ENCODE assay signal across 6 cellular contexts in genomic region chr19:58484349-58484748, GRCh38. TPM values are rescaled to one million over a fixed set of nuclear protein-coding genes. Genes with fewer than 3 reads are reported as not detected.
DNase-seq lines count a peak whose midpoint lies in the region; ATAC-seq and TF ChIP-seq lines count a peak whose summit lies in the region.
"Not testable (repeated sequence)": the region's sequence is repeated elsewhere in the genome, so short reads cannot be mapped to it uniquely, and the experiment has no call there.

No MANE protein-coding gene starts in this region.

- BruUV-seq in HCT116 (replicated peaks; lab: Mats Ljungman, UMichigan) = not testable (repeated sequence)

- H3K4me2 ChIP-seq in HCT116 (ENCODE audit: low read length) = not testable (repeated sequence)

- TF ChIP-seq RAD21 in HCT116 (IDR thresholded peaks at IDR 0.05; ENCODE audit: low read depth) = not testable (repeated sequence)

- not testable (repeated sequence) for H3K9me2 ChIP-seq in HCT116 (ENCODE audit: insufficient read depth)

- H3K27ac Mint-ChIP-seq in glutamatergic neuron (ENCODE audit: unreplicated experiment) = not testable (repeated sequence)

- intact Hi-C loops in HCT116 (cut with micrococcal nuclease) = not testable (repeated sequence)

- POLR2A ChIA-PET in HCT116 (lab: Charles Lee) = not testable (repeated sequence)

- H3K27me3 ChIP-seq in HCT116 (ENCODE audit: insufficient read depth, low read length); brain microvascular endothelial cell (replicated peaks); thoracic aorta (replicated peaks; ENCODE audit: insufficient read depth): not testable (repeated sequence)

- not testable (repeated sequence) for H3K36me3 ChIP-seq in HCT116 (ENCODE audit: control insufficient read depth in 1 of 2, insufficient read depth in 2 of 2, low read length in 2 of 2); brain microvascular endothelial cell (replicated peaks)
- H3K36me3 ChIP-seq in thoracic aorta = peaks cover 17% of the 10 kb centered on the region

- not testable (repeated sequence) for H3K79me2 ChIP-seq in HCT116 (ENCODE audit: insufficient read depth, low read length)

- CTCF ChIA-PET in HCT116 (lab: Charles Lee) = not testable (repeated sequence)

- H3K4me3 ChIP-seq in HCT116 (replicated peaks in 1 of 2; ENCODE audit: low read depth in 1 of 2, low read length in 2 of 2); brain microvascular endothelial cell (ENCODE audit: low read depth, low read length); thoracic aorta: not testable (repeated sequence)

- not testable (repeated sequence) for H3K4me1 Mint-ChIP-seq in glutamatergic neuron (ENCODE audit: low read depth, unreplicated experiment)

- H3K27ac ChIP-seq in HCT116 (ENCODE audit: low read depth, low read length); brain microvascular endothelial cell: not testable (repeated sequence)
- peak overlapping the region; percentile 66 to 76 for H3K27ac ChIP-seq in thoracic aorta

- peak; percentile 17 for DNase-seq in ELR (ENCODE audit: low read depth)
- DNase-seq in HCT116 (ENCODE audit: low read depth, low spot score); brain microvascular endothelial cell; glutamatergic neuron; thoracic aorta (ENCODE audit: low spot score): not testable (repeated sequence)
- DNase-seq in OCI-M1 (lab: John Stamatoyannopoulos, UW) = peak; percentile 30

- H4K20me1 ChIP-seq in HCT116 (ENCODE audit: insufficient read depth) = not testable (repeated sequence)

- H3K36me3 Mint-ChIP-seq in glutamatergic neuron (ENCODE audit: unreplicated experiment) = not testable (repeated sequence)

- H3K9me3 ChIP-seq in HCT116 (ENCODE audit: control insufficient read depth in 1 of 2, insufficient read depth in 1 of 2, low read depth in 1 of 2, low read length in 2 of 2); thoracic aorta: not testable (repeated sequence)

- H3K9me3 Mint-ChIP-seq in glutamatergic neuron (ENCODE audit: unreplicated experiment) = not testable (repeated sequence)

- in situ Hi-C loops in brain microvascular endothelial cell (cut with HindIII; ENCODE audit: low pct_ligation_motif_present, low sequenced_read_pairs) = not testable (repeated sequence)

- H3K9ac ChIP-seq in HCT116 (ENCODE audit: low read length) = not testable (repeated sequence)

- not testable (repeated sequence) for H3K4me3 Mint-ChIP-seq in glutamatergic neuron (ENCODE audit: unreplicated experiment)

- TF ChIP-seq POLR2A in HCT116 (IDR thresholded peaks at IDR 0.05; ENCODE audit: borderline replicate concordance, extremely low read depth, insufficient read depth, insufficient read length) = not testable (repeated sequence)

- H3K27me3 Mint-ChIP-seq in glutamatergic neuron (ENCODE audit: unreplicated experiment) = not testable (repeated sequence)

- ATAC-seq in HCT116 = peak; percentile 51
- ATAC-seq in thoracic aorta (ENCODE audit: insufficient number of reproducible peaks, low FRiP score, low read depth) = not testable (repeated sequence)

- RAD21 ChIA-PET in HCT116 (lab: Charles Lee; ENCODE audit: low non-redundant PET in 1 of 2, low total read pairs in 2 of 2, uncharacterized antibody in 2 of 2, unreplicated experiment in 2 of 2) = not testable (repeated sequence)

- not testable (repeated sequence) for H3K4me1 ChIP-seq in HCT116 (ENCODE audit: control insufficient read depth in 1 of 2, insufficient read depth in 2 of 2, low read length in 2 of 2)
- peaks cover 3 to 15% of the 10 kb centered on the region in 2 donors for H3K4me1 ChIP-seq in thoracic aorta (ENCODE audit: control insufficient read depth in 1 of 2, low read depth in 2 of 2)

- not testable (repeated sequence) for H2AFZ ChIP-seq in HCT116 (ENCODE audit: low read depth, low read length, poor library complexity, severe bottlenecking)

- 0 out of 6 replicates have a peak, but pooled peaks of 1 of the 3 experiments have one; percentile 12 for TF ChIP-seq CTCF in HCT116 (IDR thresholded peaks at IDR 0.05 in 2 of 3, conservative IDR thresholded peaks at IDR 0.05 in 1 of 3; ENCODE audit: borderline replicate concordance in 1 of 3, insufficient read depth in 1 of 3, low read depth in 2 of 3, low read length in 2 of 3)
- TF ChIP-seq CTCF in brain microvascular endothelial cell (IDR thresholded peaks at IDR 0.05; ENCODE audit: low read depth, low read length, missing control alignments) = peak; percentile 27
- peak; percentile 34 for TF ChIP-seq CTCF in glutamatergic neuron (IDR thresholded peaks at IDR 0.05; ENCODE audit: partially characterized antibody, unreplicated experiment)
- not testable (repeated sequence) for TF ChIP-seq CTCF in thoracic aorta (IDR thresholded peaks at IDR 0.05)

RNA-seq across cellular contexts. Expression of gene ZNF446, which starts 8.2 kb away (rescaled TPM):
- total RNA-seq in HCT116 (2021; ENCODE audit: unreplicated experiment) (6.5 TPM), glutamatergic neuron (ENCODE audit: unreplicated experiment) (11.9 TPM), thoracic aorta (10 to 100 TPM; 17.8 to 23.7 TPM)
- polyA plus RNA-seq in HCT116 (2012) = 6.1 and 7.3 TPM in 2 replicates

RNA-seq across cellular contexts. Expression of gene ZNF324, which starts 17.5 kb away (rescaled TPM):
- 11.3 TPM for total RNA-seq in HCT116 (2021; ENCODE audit: unreplicated experiment)
- 3.6 and 3.8 TPM in 2 replicates for polyA plus RNA-seq in HCT116 (2012)
- 15.8 TPM for total RNA-seq in glutamatergic neuron (ENCODE audit: unreplicated experiment)
- 10 to 100 TPM; 19.8 to 31.7 TPM for total RNA-seq in thoracic aorta

RNA-seq across cellular contexts. Expression of gene SLC27A5, which starts 27.4 kb away (rescaled TPM):
- total RNA-seq in HCT116 (2021; ENCODE audit: unreplicated experiment) (27.1 TPM), glutamatergic neuron (ENCODE audit: unreplicated experiment) (7.4 TPM), thoracic aorta (1 to 10 TPM; 7.1 to 8.5 TPM)
- 39.5 and 45.9 TPM in 2 replicates for polyA plus RNA-seq in HCT116 (2012)

RNA-seq across cellular contexts. Expression of gene ZNF324B, which starts 32.9 kb away (rescaled TPM):
- total RNA-seq in HCT116 (2021; ENCODE audit: unreplicated experiment) (9.4 TPM), glutamatergic neuron (ENCODE audit: unreplicated experiment) (9.9 TPM), thoracic aorta (10 to 100 TPM in 1 of 2 donors, 1 to 10 TPM in 1; 6.0 to 12.0 TPM)
- 4.0 and 4.8 TPM in 2 replicates for polyA plus RNA-seq in HCT116 (2012)

RNA-seq across cellular contexts. Expression of gene ZBTB45, which starts 35.3 kb away (rescaled TPM):
- 12.0 TPM for total RNA-seq in HCT116 (2021; ENCODE audit: unreplicated experiment)
- 10.6 and 10.8 TPM in 2 replicates for polyA plus RNA-seq in HCT116 (2012)
- total RNA-seq in glutamatergic neuron (ENCODE audit: unreplicated experiment) = 27.2 TPM
- 10 to 100 TPM; 10.4 to 10.9 TPM for total RNA-seq in thoracic aorta
